In genomic region chr3:55159711-55160110, GRCh38 we compare ENCODE assay signal across 34 cellular contexts.
DNase-seq lines count a peak whose midpoint lies in the region; ATAC-seq, FAIRE-seq and TF ChIP-seq lines count a peak whose summit lies in the region.
"Had no signal": no experiment of that assay in that cellular context is flagged by ENCODE, and none has a peak within 500 bp of the region (broad histone marks: within the 10 kb centered on the region; RNA-seq: fewer than 3 reads in every experiment).

No MANE protein-coding gene starts in this region.

- TF ChIP-seq CTCF in HFFc6 (IDR thresholded peaks at IDR 0.05) = no peak
- no peak for TF ChIP-seq CTCF in astrocyte (IDR thresholded peaks at IDR 0.05; ENCODE audit: insufficient read depth, low read depth, low read length)
- no peak for TF ChIP-seq CTCF in coronary artery (IDR thresholded peaks at IDR 0.05)

- H3K79me2 ChIP-seq in ACC112 (ENCODE audit: control insufficient read depth, insufficient read depth, low read length, unreplicated experiment) (no peaks in the 10 kb centered on the region), astrocyte (ENCODE audit: insufficient read depth, low read length) (no peaks in the 10 kb centered on the region)

- no peaks in the 10 kb centered on the region for H4K20me1 ChIP-seq in astrocyte (ENCODE audit: insufficient read depth, low read length)

- ATAC-seq in HG02798 (IDR thresholded peaks at IDR 0.05; ENCODE audit: poor library complexity, unreplicated experiment) (no peak), HG03342 (IDR thresholded peaks at IDR 0.05; ENCODE audit: unreplicated experiment) (no peak), HG02870 (IDR thresholded peaks at IDR 0.05; ENCODE audit: unreplicated experiment) (no peak)
- ATAC-seq: activated CD8-positive, alpha-beta memory T cell treated with anti-CD3 and anti-CD28 coated beads, Interleukin-2, amount 10 ng/mL, durations not matched to agents 7 days and 5 days; stimulated activated naive CD8-positive, alpha-beta T cell treated with anti-CD3 and anti-CD28 coated beads, Interleukin-15, Interleukin-2, amounts not matched to agents 100 U/mL and 50 U/mL, for 24 hours; T-helper 17 cell had no signal

- H3K36me3 Mint-ChIP-seq in HFFc6 (ENCODE audit: low read depth) (no peaks in the 10 kb centered on the region), astrocyte (ENCODE audit: low read depth, unreplicated experiment) (no peaks in the 10 kb centered on the region)
- H3K36me3 Mint-ChIP-seq: activated CD8-positive, alpha-beta memory T cell treated with anti-CD3 and anti-CD28 coated beads, Interleukin-2, amount 10 ng/mL, durations not matched to agents 7 days and 5 days had no signal

- peak overlapping the region; percentile 74 for H3K9ac ChIP-seq in astrocyte (ENCODE audit: low read length)

- H3K4me3 ChIP-seq in ACC112 (ENCODE audit: low read depth, low read length) (no peak overlapping the region), astrocyte (ENCODE audit: insufficient read depth, low read depth, low read length) (no peak overlapping the region), coronary artery (no peak overlapping the region)
- H3K4me3 ChIP-seq: body of pancreas, dorsolateral prefrontal cortex, esophagus muscularis mucosa, heart right ventricle, lung, mucosa of descending colon, pancreas had no signal

- H3K4me1 ChIP-seq in ACC112 (ENCODE audit: control insufficient read depth, insufficient read depth, low read length, unreplicated experiment) = peaks cover 50% of the 10 kb centered on the region
- peaks cover 56% of the 10 kb centered on the region for H3K4me1 ChIP-seq in astrocyte (ENCODE audit: insufficient read depth, low read length)
- H3K4me1 ChIP-seq: body of pancreas, esophagus muscularis mucosa, pancreas had no signal

- H3K4me1 Mint-ChIP-seq in HFFc6 (ENCODE audit: low read depth) (peaks cover 74% of the 10 kb centered on the region), astrocyte (ENCODE audit: low read depth, unreplicated experiment) (peaks cover 48% of the 10 kb centered on the region)
- H3K4me1 Mint-ChIP-seq: activated CD8-positive, alpha-beta memory T cell treated with anti-CD3 and anti-CD28 coated beads, Interleukin-2, amount 10 ng/mL, durations not matched to agents 7 days and 5 days; T-helper 17 cell had no signal

- H3K27me3 ChIP-seq in ACC112 (ENCODE audit: insufficient read depth, low read length) (no peaks in the 10 kb centered on the region), astrocyte (ENCODE audit: insufficient read depth, low read length) (no peaks in the 10 kb centered on the region)
- H3K27me3 ChIP-seq: body of pancreas, esophagus muscularis mucosa, pancreas had no signal

- peak overlapping the region; percentile 94 for H3K27ac Mint-ChIP-seq in HFFc6
- H3K27ac Mint-ChIP-seq in astrocyte (ENCODE audit: unreplicated experiment) = no peak overlapping the region
- H3K27ac Mint-ChIP-seq: activated CD8-positive, alpha-beta memory T cell treated with anti-CD3 and anti-CD28 coated beads, Interleukin-2, amount 10 ng/mL, durations not matched to agents 7 days and 5 days; CD4-positive, alpha-beta T cell; H9; T-helper 17 cell had no signal

- H2AFZ ChIP-seq in ACC112 (ENCODE audit: low read length, unreplicated experiment) = no peak overlapping the region
- H2AFZ ChIP-seq in astrocyte (ENCODE audit: low read depth, low read length) = no peak overlapping the region

- H3K9me3 Mint-ChIP-seq in HFFc6 (no peaks in the 10 kb centered on the region), astrocyte (ENCODE audit: unreplicated experiment) (no peaks in the 10 kb centered on the region)
- H3K9me3 Mint-ChIP-seq: H9 had no signal

- no peaks in the 10 kb centered on the region for H3K9me3 ChIP-seq in astrocyte (ENCODE audit: insufficient read depth, low read depth, low read length)
- H3K9me3 ChIP-seq: body of pancreas, esophagus muscularis mucosa, heart right ventricle, mucosa of descending colon, pancreas had no signal

- FAIRE-seq in astrocyte (lab: Jason Lieb, UNC) = peak; percentile 79
- FAIRE-seq: D721Med, endometrium, pancreas, TTC549 had no signal

- peak overlapping the region; percentile 78 for H3K4me2 ChIP-seq in astrocyte (ENCODE audit: low read length)

- H3K4me3 Mint-ChIP-seq in HFFc6 = peak overlapping the region; percentile 64
- no peak overlapping the region for H3K4me3 Mint-ChIP-seq in astrocyte (ENCODE audit: unreplicated experiment)
- H3K4me3 Mint-ChIP-seq: activated CD8-positive, alpha-beta memory T cell treated with anti-CD3 and anti-CD28 coated beads, Interleukin-2, amount 10 ng/mL, durations not matched to agents 7 days and 5 days; CD4-positive, alpha-beta T cell; H9; T-helper 17 cell had no signal

- DNase-seq in HFFc6 = no peak
- DNase-seq in astrocyte (ENCODE audit: low read depth) = no peak
- peak; percentile 44 for DNase-seq in myocyte (ENCODE audit: low read depth)
- no peak for DNase-seq in coronary artery (ENCODE audit: low spot score)
- DNase-seq: activated CD4-positive, alpha-beta T cell treated with anti-CD3 and anti-CD28 coated beads, Interleukin-2, amount 50 U/mL, for 1 hour; activated CD4-positive, CD25-positive, alpha-beta regulatory T cell; activated CD8-positive, alpha-beta memory T cell treated with anti-CD3 and anti-CD28 coated beads, Interleukin-2, amount 10 ng/mL, durations not matched to agents 7 days and 5 days; activated naive CD4-positive, alpha-beta T cell treated with Interleukin-2 at 50 U/mL for 16 hours; CD4-positive, alpha-beta T cell; cerebellar nuclear complex; dorsolateral prefrontal cortex; foreskin melanocyte; H9; Kasumi-1; NCI-H2107; NCI-H446; NCI-H748 treated with DMSO at 0.1 percent for 48 hours; RPMI8226; stimulated activated CD4-positive, alpha-beta T cell treated with anti-CD3 and anti-CD28 coated beads, Interleukin-1b, Interleukin-23, amount 100 ng/mL, for 48 hours; stimulated activated naive CD8-positive, alpha-beta T cell treated with anti-CD3 and anti-CD28 coated beads, Interleukin-15, Interleukin-2, amounts not matched to agents 100 U/mL and 50 U/mL, for 24 hours; T-helper 17 cell had no signal

- H3K27me3 Mint-ChIP-seq in HFFc6 (ENCODE audit: insufficient read depth) = no peaks in the 10 kb centered on the region; the same call in 1 of the 2 replicates
- H3K27me3 Mint-ChIP-seq in astrocyte (ENCODE audit: low read depth, unreplicated experiment) = peaks cover 7% of the 10 kb centered on the region
- H3K27me3 Mint-ChIP-seq: activated CD8-positive, alpha-beta memory T cell treated with anti-CD3 and anti-CD28 coated beads, Interleukin-2, amount 10 ng/mL, durations not matched to agents 7 days and 5 days; CD4-positive, alpha-beta T cell; T-helper 17 cell had no signal

- H3K36me3 ChIP-seq in ACC112 (ENCODE audit: insufficient read depth, low read length) = no peaks in the 10 kb centered on the region
- no peaks in the 10 kb centered on the region for H3K36me3 ChIP-seq in astrocyte (ENCODE audit: insufficient read depth, low read length)
- H3K36me3 ChIP-seq: esophagus muscularis mucosa, heart right ventricle, pancreas had no signal

- H3K27ac ChIP-seq in ACC112 (ENCODE audit: low read depth, low read length) (peak overlapping the region; percentile 95), astrocyte (ENCODE audit: low read depth, low read length) (peak overlapping the region; percentile 99), coronary artery (no peak overlapping the region)
- H3K27ac ChIP-seq: body of pancreas, dorsolateral prefrontal cortex, esophagus muscularis mucosa, pancreas had no signal

Comparison
In these comparisons a context has a peak if more than half of its experiments do, and no peak if none do; other contexts are left out.
1. H3K27ac ChIP-seq: peak in ACC112 (single experiment) and astrocyte (single experiment); none in coronary artery (0 of 2).